3 cellular contexts compared by ENCODE assay signal in the genomic region with DNA sequence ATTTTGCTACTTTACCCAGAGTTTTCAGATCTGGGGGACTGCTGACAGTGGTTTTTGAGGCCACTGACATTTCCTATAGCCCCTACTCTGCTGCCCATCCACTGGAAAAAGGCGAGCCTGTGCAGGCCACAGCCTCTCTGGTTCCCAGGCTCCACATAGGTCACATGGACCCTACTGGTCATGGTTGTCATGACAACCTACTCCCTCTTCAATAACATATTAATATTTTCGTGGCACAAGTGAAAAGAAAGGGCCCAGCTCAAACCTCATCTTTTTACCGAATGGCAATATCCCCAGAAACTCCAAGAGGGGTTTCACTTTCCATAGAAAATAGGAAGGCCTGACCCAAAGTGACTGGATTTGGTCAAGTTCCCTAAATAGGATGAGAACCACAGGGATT.
TF ChIP-seq lines count a peak whose summit lies in the region.

No MANE protein-coding gene starts in this region.

TF ChIP-seq in SK-N-SH, 30 proteins besides CTCF, POLR2A, EP300 and RAD21:
- no peak for TF ChIP-seq FOXM1 (IDR thresholded peaks at IDR 0.05; ENCODE audit: low read depth)
- TF ChIP-seq, protein P1, sequence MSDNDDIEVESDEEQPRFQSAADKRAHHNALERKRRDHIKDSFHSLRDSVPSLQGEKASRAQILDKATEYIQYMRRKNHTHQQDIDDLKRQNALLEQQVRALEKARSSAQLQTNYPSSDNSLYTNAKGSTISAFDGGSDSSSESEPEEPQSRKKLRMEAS (IDR thresholded peaks at IDR 0.05; ENCODE audit: low read depth) = no peak
- no peak for TF ChIP-seq NFIC (IDR thresholded peaks at IDR 0.05; ENCODE audit: borderline replicate concordance)
- TF ChIP-seq, protein P2, sequence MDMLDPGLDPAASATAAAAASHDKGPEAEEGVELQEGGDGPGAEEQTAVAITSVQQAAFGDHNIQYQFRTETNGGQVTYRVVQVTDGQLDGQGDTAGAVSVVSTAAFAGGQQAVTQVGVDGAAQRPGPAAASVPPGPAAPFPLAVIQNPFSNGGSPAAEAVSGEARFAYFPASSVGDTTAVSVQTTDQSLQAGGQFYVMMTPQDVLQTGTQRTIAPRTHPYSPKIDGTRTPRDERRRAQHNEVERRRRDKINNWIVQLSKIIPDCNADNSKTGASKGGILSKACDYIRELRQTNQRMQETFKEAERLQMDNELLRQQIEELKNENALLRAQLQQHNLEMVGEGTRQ (IDR thresholded peaks at IDR 0.05; ENCODE audit: borderline replicate concordance, low read depth, low read length) = no peak
- TF ChIP-seq, protein P3, sequence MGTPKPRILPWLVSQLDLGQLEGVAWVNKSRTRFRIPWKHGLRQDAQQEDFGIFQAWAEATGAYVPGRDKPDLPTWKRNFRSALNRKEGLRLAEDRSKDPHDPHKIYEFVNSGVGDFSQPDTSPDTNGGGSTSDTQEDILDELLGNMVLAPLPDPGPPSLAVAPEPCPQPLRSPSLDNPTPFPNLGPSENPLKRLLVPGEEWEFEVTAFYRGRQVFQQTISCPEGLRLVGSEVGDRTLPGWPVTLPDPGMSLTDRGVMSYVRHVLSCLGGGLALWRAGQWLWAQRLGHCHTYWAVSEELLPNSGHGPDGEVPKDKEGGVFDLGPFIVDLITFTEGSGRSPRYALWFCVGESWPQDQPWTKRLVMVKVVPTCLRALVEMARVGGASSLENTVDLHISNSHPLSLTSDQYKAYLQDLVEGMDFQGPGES (IDR thresholded peaks at IDR 0.05; ENCODE audit: low read depth, low read length) = no peak
- no peak for TF ChIP-seq FOSL2 (IDR thresholded peaks at IDR 0.05; ENCODE audit: borderline replicate concordance, low read depth)
- TF ChIP-seq, protein P4, sequence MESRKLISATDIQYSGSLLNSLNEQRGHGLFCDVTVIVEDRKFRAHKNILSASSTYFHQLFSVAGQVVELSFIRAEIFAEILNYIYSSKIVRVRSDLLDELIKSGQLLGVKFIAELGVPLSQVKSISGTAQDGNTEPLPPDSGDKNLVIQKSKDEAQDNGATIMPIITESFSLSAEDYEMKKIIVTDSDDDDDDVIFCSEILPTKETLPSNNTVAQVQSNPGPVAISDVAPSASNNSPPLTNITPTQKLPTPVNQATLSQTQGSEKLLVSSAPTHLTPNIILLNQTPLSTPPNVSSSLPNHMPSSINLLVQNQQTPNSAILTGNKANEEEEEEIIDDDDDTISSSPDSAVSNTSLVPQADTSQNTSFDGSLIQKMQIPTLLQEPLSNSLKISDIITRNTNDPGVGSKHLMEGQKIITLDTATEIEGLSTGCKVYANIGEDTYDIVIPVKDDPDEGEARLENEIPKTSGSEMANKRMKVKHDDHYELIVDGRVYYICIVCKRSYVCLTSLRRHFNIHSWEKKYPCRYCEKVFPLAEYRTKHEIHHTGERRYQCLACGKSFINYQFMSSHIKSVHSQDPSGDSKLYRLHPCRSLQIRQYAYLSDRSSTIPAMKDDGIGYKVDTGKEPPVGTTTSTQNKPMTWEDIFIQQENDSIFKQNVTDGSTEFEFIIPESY (IDR thresholded peaks at IDR 0.05; ENCODE audit: borderline replicate concordance, low read depth) = no peak
- TF ChIP-seq MXI1 (IDR thresholded peaks at IDR 0.05; ENCODE audit: low read depth, low read length) = no peak
- no peak for TF ChIP-seq RFX5 (IDR thresholded peaks at IDR 0.05; ENCODE audit: low read length)
- TF ChIP-seq POLR2AphosphoS5 (IDR thresholded peaks at IDR 0.05; ENCODE audit: low read depth, low read length) = no peak
- TF ChIP-seq RXRA (IDR thresholded peaks at IDR 0.05; ENCODE audit: borderline replicate concordance, low read depth) = no peak
- TF ChIP-seq, protein P5, sequence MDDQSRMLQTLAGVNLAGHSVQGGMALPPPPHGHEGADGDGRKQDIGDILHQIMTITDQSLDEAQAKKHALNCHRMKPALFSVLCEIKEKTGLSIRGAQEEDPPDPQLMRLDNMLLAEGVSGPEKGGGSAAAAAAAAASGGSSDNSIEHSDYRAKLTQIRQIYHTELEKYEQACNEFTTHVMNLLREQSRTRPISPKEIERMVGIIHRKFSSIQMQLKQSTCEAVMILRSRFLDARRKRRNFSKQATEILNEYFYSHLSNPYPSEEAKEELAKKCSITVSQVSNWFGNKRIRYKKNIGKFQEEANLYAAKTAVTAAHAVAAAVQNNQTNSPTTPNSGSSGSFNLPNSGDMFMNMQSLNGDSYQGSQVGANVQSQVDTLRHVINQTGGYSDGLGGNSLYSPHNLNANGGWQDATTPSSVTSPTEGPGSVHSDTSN (IDR thresholded peaks at IDR 0.05) = no peak
- TF ChIP-seq CHD2 (IDR thresholded peaks at IDR 0.05; ENCODE audit: low read length, partially characterized antibody) = no peak
- no peak for TF ChIP-seq ELF1 (IDR thresholded peaks at IDR 0.05)
- no peak for TF ChIP-seq JUND (IDR thresholded peaks at IDR 0.05)
- no peak for TF ChIP-seq EZH2phosphoT487 (IDR thresholded peaks at IDR 0.05; ENCODE audit: borderline replicate concordance, low read depth)

TF ChIP-seq in SK-N-SH treated with all-trans-retinoic acid at 6 μM for 48 hours, 23 proteins besides CTCF, POLR2A, EP300 and RAD21 (continues in another document):
- TF ChIP-seq SNAI2 (CRISPR knock-in tag; IDR thresholded peaks at IDR 0.05) (no peak), CSDC2 (CRISPR knock-in tag; IDR thresholded peaks at IDR 0.05) (no peak), TOX (CRISPR knock-in tag; IDR thresholded peaks at IDR 0.05; ENCODE audit: borderline replicate concordance) (no peak), ESRRG (CRISPR knock-in tag; IDR thresholded peaks at IDR 0.05) (no peak), ZNF565 (CRISPR knock-in tag; conservative IDR thresholded peaks at IDR 0.05; ENCODE audit: low read depth) (no peak), PPARA (CRISPR knock-in tag; IDR thresholded peaks at IDR 0.05; ENCODE audit: borderline replicate concordance) (no peak), RARB (CRISPR knock-in tag; IDR thresholded peaks at IDR 0.05) (no peak), ZC3H10 (CRISPR knock-in tag; IDR thresholded peaks at IDR 0.05) (no peak), OSR1 (CRISPR knock-in tag; IDR thresholded peaks at IDR 0.05) (no peak), BACH2 (CRISPR knock-in tag; IDR thresholded peaks at IDR 0.05; ENCODE audit: borderline replicate concordance) (no peak)
- TF ChIP-seq, protein P6, sequence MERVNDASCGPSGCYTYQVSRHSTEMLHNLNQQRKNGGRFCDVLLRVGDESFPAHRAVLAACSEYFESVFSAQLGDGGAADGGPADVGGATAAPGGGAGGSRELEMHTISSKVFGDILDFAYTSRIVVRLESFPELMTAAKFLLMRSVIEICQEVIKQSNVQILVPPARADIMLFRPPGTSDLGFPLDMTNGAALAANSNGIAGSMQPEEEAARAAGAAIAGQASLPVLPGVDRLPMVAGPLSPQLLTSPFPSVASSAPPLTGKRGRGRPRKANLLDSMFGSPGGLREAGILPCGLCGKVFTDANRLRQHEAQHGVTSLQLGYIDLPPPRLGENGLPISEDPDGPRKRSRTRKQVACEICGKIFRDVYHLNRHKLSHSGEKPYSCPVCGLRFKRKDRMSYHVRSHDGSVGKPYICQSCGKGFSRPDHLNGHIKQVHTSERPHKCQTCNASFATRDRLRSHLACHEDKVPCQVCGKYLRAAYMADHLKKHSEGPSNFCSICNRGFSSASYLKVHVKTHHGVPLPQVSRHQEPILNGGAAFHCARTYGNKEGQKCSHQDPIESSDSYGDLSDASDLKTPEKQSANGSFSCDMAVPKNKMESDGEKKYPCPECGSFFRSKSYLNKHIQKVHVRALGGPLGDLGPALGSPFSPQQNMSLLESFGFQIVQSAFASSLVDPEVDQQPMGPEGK (CRISPR knock-in tag; IDR thresholded peaks at IDR 0.05; ENCODE audit: borderline replicate concordance) = no peak
- TF ChIP-seq, protein P7, sequence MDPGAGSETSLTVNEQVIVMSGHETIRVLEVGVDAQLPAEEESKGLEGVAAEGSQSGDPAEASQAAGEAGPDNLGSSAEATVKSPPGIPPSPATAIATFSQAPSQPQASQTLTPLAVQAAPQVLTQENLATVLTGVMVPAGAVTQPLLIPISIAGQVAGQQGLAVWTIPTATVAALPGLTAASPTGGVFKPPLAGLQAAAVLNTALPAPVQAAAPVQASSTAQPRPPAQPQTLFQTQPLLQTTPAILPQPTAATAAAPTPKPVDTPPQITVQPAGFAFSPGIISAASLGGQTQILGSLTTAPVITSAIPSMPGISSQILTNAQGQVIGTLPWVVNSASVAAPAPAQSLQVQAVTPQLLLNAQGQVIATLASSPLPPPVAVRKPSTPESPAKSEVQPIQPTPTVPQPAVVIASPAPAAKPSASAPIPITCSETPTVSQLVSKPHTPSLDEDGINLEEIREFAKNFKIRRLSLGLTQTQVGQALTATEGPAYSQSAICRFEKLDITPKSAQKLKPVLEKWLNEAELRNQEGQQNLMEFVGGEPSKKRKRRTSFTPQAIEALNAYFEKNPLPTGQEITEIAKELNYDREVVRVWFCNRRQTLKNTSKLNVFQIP (CRISPR knock-in tag; IDR thresholded peaks at IDR 0.05; ENCODE audit: borderline replicate concordance, low read depth) = no peak
- TF ChIP-seq, protein P8, sequence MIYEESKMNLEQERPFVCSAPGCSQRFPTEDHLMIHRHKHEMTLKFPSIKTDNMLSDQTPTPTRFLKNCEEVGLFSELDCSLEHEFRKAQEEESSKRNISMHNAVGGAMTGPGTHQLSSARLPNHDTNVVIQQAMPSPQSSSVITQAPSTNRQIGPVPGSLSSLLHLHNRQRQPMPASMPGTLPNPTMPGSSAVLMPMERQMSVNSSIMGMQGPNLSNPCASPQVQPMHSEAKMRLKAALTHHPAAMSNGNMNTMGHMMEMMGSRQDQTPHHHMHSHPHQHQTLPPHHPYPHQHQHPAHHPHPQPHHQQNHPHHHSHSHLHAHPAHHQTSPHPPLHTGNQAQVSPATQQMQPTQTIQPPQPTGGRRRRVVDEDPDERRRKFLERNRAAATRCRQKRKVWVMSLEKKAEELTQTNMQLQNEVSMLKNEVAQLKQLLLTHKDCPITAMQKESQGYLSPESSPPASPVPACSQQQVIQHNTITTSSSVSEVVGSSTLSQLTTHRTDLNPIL (CRISPR knock-in tag; IDR thresholded peaks at IDR 0.05; ENCODE audit: low read depth) = no peak

TF ChIP-seq in GM12878, 131 proteins besides CTCF, POLR2A, EP300 and RAD21:
- no peak for TF ChIP-seq POLR2AphosphoS5 (IDR thresholded peaks at IDR 0.05; ENCODE audit: low read length)
- TF ChIP-seq POU2F2 (IDR thresholded peaks at IDR 0.05; ENCODE audit: borderline replicate concordance, low read depth, low read length) = no peak
- no peak for TF ChIP-seq RBBP5 (conservative IDR thresholded peaks at IDR 0.05)
- no peak for TF ChIP-seq SMAD5 (IDR thresholded peaks at IDR 0.05; ENCODE audit: low read depth)
- TF ChIP-seq PAX5 (IDR thresholded peaks at IDR 0.05; ENCODE audit: borderline replicate concordance, low read depth, low read length) = no peak
- TF ChIP-seq BMI1 (IDR thresholded peaks at IDR 0.05; ENCODE audit: borderline replicate concordance) = peak; percentile 56
TF ChIP-seq in GM12878: peak in this region for 1.
